1 cellular context compared by ENCODE assay signal in the genomic region with DNA sequence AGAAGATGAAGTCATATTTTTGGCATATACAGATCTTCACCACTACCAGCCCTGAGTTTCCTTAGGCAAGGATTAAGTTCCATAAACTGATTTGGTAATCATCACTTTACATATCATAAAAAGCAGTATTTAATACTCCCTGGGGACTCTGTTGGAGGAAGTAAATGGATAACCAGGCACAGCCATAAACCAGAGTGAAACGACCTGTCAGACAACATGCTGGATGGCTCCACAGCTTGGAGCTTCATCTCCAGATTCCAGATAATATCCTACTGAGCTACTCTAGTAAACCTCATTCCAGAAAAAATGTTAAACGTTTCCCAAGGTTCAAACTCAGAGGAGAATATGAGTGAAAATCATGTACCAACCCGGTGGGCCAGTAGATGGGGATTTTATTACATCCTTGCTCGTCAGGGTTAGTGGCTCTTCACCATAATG.
TF ChIP-seq lines count a peak whose summit lies in the region.

No MANE protein-coding gene starts in this region.

TF ChIP-seq in HEK293, 187 proteins besides CTCF, POLR2A, EP300 and RAD21 (continued from another document):
- TF ChIP-seq, protein P1, sequence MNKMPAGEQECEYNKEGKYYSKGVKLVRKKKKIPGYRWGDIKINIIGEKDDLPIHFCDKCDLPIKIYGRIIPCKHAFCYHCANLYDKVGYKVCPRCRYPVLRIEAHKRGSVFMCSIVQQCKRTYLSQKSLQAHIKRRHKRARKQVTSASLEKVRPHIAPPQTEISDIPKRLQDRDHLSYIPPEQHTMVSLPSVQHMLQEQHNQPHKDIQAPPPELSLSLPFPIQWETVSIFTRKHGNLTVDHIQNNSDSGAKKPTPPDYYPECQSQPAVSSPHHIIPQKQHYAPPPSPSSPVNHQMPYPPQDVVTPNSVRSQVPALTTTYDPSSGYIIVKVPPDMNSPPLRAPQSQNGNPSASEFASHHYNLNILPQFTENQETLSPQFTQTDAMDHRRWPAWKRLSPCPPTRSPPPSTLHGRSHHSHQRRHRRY (tag by site-specific recombination; IDR thresholded peaks at IDR 0.05), result no peak
- no peak for TF ChIP-seq ZFP3 (tag by site-specific recombination; IDR thresholded peaks at IDR 0.05; ENCODE audit: low read depth)
